8 cellular contexts compared by ENCODE assay signal in genomic region chr17:64262125-64262421, GRCh38. TPM values are rescaled to one million over a fixed set of nuclear protein-coding genes. Genes with fewer than 3 reads are reported as not detected.
DNase-seq lines count a peak whose midpoint lies in the region; ATAC-seq and TF ChIP-seq lines count a peak whose summit lies in the region.

No MANE protein-coding gene starts in this region.

- TF ChIP-seq RAD21 in HCT116 (IDR thresholded peaks at IDR 0.05; ENCODE audit: low read depth), result no peak

- no peak overlapping the region for H2AFZ ChIP-seq in HCT116 (ENCODE audit: low read depth, low read length, poor library complexity, severe bottlenecking)

- H3K4me1 ChIP-seq in HCT116 (ENCODE audit: control insufficient read depth in 1 of 2, insufficient read depth in 2 of 2, low read length in 2 of 2) (peaks cover 9 to 27% of the 10 kb centered on the region in 2 experiments), skeletal muscle satellite cell (ENCODE audit: control insufficient read depth, insufficient read depth, low read length) (peaks cover 38% of the 10 kb centered on the region)

- POLR2A ChIA-PET in HCT116 (lab: Charles Lee), result no interaction called here

- no peaks in the 10 kb centered on the region for H4K20me1 ChIP-seq in HCT116 (ENCODE audit: insufficient read depth)

- no peak for TF ChIP-seq POLR2A in HCT116 (IDR thresholded peaks at IDR 0.05; ENCODE audit: borderline replicate concordance, extremely low read depth, insufficient read depth, insufficient read length)

- no peaks in the 10 kb centered on the region for H3K9me2 ChIP-seq in HCT116 (ENCODE audit: insufficient read depth)

- peak overlapping the region; percentile 94 for H3K27ac Mint-ChIP-seq in T-helper 17 cell

- 0 out of 2 replicates have a peak, but pooled peaks cover 1% of the 10 kb centered on the region for H3K27me3 ChIP-seq in HCT116 (ENCODE audit: insufficient read depth, low read length)
- peaks cover 11% of the 10 kb centered on the region for H3K27me3 ChIP-seq in skeletal muscle satellite cell (ENCODE audit: control insufficient read depth, insufficient read depth, low read length)

- DNase-seq in HCT116 (ENCODE audit: low read depth, low spot score) (no peak), T-helper 17 cell (no peak), Right ventricle myocardium superior (no peak), head of caudate nucleus (no peak), NCI-H1105 treated with DMSO at 0.1 percent for 48 hours (lab: John Stamatoyannopoulos, UW) (no peak), NCI-H69 (lab: John Stamatoyannopoulos, UW) (no peak)

- H3K36me3 Mint-ChIP-seq in T-helper 17 cell (ENCODE audit: low read depth), result no peaks in the 10 kb centered on the region

- H3K9me3 ChIP-seq in HCT116 (ENCODE audit: control insufficient read depth in 1 of 2, insufficient read depth in 1 of 2, low read depth in 1 of 2, low read length in 2 of 2), result no peaks in the 10 kb centered on the region
- H3K9me3 ChIP-seq in T-helper 17 cell (ENCODE audit: control insufficient read depth, low read length, poor library complexity, severe bottlenecking), result no peaks in the 10 kb centered on the region
- no peaks in the 10 kb centered on the region for H3K9me3 ChIP-seq in skeletal muscle satellite cell (replicated peaks; ENCODE audit: low read length)

- RAD21 ChIA-PET in HCT116 (lab: Charles Lee; ENCODE audit: low non-redundant PET in 1 of 2, low total read pairs in 2 of 2, uncharacterized antibody in 2 of 2, unreplicated experiment in 2 of 2), result no interaction called here

- TSS peak; percentile 42 for BruUV-seq in HCT116 (replicated peaks; lab: Mats Ljungman, UMichigan)

- CTCF ChIA-PET in HCT116 (lab: Charles Lee), result no interaction called here

- no peak for ATAC-seq in HCT116
- ATAC-seq in T-helper 17 cell, result peak; percentile 1
- peak; percentile 3 for ATAC-seq in Right ventricle myocardium superior (ENCODE audit: poor library complexity)
- ATAC-seq in HG03135 (IDR thresholded peaks at IDR 0.05; ENCODE audit: unreplicated experiment), result no peak

- H3K9ac ChIP-seq in HCT116 (ENCODE audit: low read length), result peak overlapping the region; percentile 79
- peak overlapping the region; percentile 92 for H3K9ac ChIP-seq in skeletal muscle satellite cell (ENCODE audit: low read depth, low read length)

- H3K27me3 Mint-ChIP-seq in T-helper 17 cell, result peaks cover 5% of the 10 kb centered on the region

- peak overlapping the region; percentile 95 for H3K4me3 Mint-ChIP-seq in T-helper 17 cell

- H3K27ac ChIP-seq in HCT116 (ENCODE audit: low read depth, low read length), result 0 out of 2 replicates have a peak overlapping the region, but pooled peaks have one; percentile 44

- H3K36me3 ChIP-seq in HCT116 (ENCODE audit: control insufficient read depth in 1 of 2, insufficient read depth in 2 of 2, low read length in 2 of 2), result no peaks in the 10 kb centered on the region
- H3K36me3 ChIP-seq in skeletal muscle satellite cell (ENCODE audit: insufficient read depth, low read length), result no peaks in the 10 kb centered on the region

- peaks cover 23% of the 10 kb centered on the region for H3K4me1 Mint-ChIP-seq in T-helper 17 cell

- peak overlapping the region; percentile 78 to 93 for H3K4me3 ChIP-seq in HCT116 (replicated peaks in 1 of 2; ENCODE audit: low read depth in 1 of 2, low read length in 2 of 2)
- peak overlapping the region; percentile 92 for H3K4me3 ChIP-seq in skeletal muscle satellite cell (ENCODE audit: low read length)

- H3K4me2 ChIP-seq in HCT116 (ENCODE audit: low read length) (peak overlapping the region; percentile 94), skeletal muscle satellite cell (ENCODE audit: low read length) (peak overlapping the region; percentile 94)

- no peak for TF ChIP-seq CTCF in HCT116 (IDR thresholded peaks at IDR 0.05 in 2 of 3, conservative IDR thresholded peaks at IDR 0.05 in 1 of 3; ENCODE audit: borderline replicate concordance in 1 of 3, insufficient read depth in 1 of 3, low read depth in 2 of 3, low read length in 2 of 3)

- intact Hi-C loops in HCT116 (cut with micrococcal nuclease) (loop anchor here (5.0 kb wide), 1 partner anchor 115 kb away; no protein-coding TSS in a partner anchor), Right ventricle myocardium superior (cut with DNase I) (loop anchor here (5.0 kb wide), 1 partner anchor 115 kb away; no protein-coding TSS in a partner anchor), head of caudate nucleus (cut with DNase I) (loop anchor here (5.0 kb wide), 2 partner anchors 50 to 105 kb away; no protein-coding TSS in a partner anchor)

- peaks cover 53% of the 10 kb centered on the region for H3K79me2 ChIP-seq in HCT116 (ENCODE audit: insufficient read depth, low read length)

TF ChIP-seq in HCT116, 20 proteins besides CTCF, POLR2A, EP300 and RAD21:
- no peak for TF ChIP-seq YY1 (IDR thresholded peaks at IDR 0.05; ENCODE audit: extremely low read depth, insufficient replicate concordance, low read depth, low read length)
- TF ChIP-seq POLR2AphosphoS5 (IDR thresholded peaks at IDR 0.05; ENCODE audit: low read depth, low read length), result no peak
- no peak for TF ChIP-seq EGR1 (IDR thresholded peaks at IDR 0.05; ENCODE audit: low read depth)
- no peak for TF ChIP-seq SP1 (IDR thresholded peaks at IDR 0.05; ENCODE audit: low read depth)
- TF ChIP-seq FOSL1 (IDR thresholded peaks at IDR 0.05; ENCODE audit: low read depth), result no peak

RNA-seq across cellular contexts. Expression of gene TEX2, which starts 1.0 kb away (rescaled TPM):
- total RNA-seq in HCT116 (2021; ENCODE audit: unreplicated experiment), result 24.6 TPM
- 9.0 and 12.2 TPM in 2 replicates for polyA plus RNA-seq in HCT116 (2012)
- total RNA-seq in T-helper 17 cell, result 1 to 10 TPM; 8.4 to 8.7 TPM
- 54.0 TPM for total RNA-seq in Right ventricle myocardium superior
- 18.3 and 19.3 TPM in 2 replicates for total RNA-seq in skeletal muscle satellite cell (2012; rRNA removed)

Comparison
In these comparisons a context has a peak if more than half of its experiments do, and no peak if none do; other contexts are left out.
1. ATAC-seq: peak in T-helper 17 cell (single experiment) and Right ventricle myocardium superior (single experiment); none in HCT116 (single experiment) and HG03135 (single experiment).